14 cellular contexts compared by ENCODE assay signal in genomic region chr13:100518394-100519062, GRCh38.
"Had no signal": no experiment of that assay in that cellular context is flagged by ENCODE, and none has a peak within 500 bp of the region (broad histone marks: within the 10 kb centered on the region; RNA-seq: fewer than 3 reads in every experiment).

No MANE protein-coding gene starts in this region.

- H3K27me3 ChIP-seq: brain microvascular endothelial cell, testis had no signal

- DNase-seq: activated effector memory CD4-positive, alpha-beta T cell treated with Interleukin-2 at 50 U/mL for 16 hours; amygdala; brain microvascular endothelial cell; effector memory CD8-positive, alpha-beta T cell; occipital lobe; psoas muscle; stimulated activated CD4-positive, alpha-beta T cell treated with anti-CD3 and anti-CD28 coated beads, Interleukin-2, amount 100 ng/mL, for 48 hours; stimulated activated CD8-positive, alpha-beta memory T cell treated with anti-CD3 and anti-CD28 coated beads, Interleukin-4, amount 100 ng/mL, for 48 hours; stimulated activated naive CD8-positive, alpha-beta T cell treated with anti-CD3 and anti-CD28 coated beads, Interleukin-15, amount 100 ng/mL, for 72 hours; T-helper 9 cell; testis had no signal

- H3K4me1 ChIP-seq: psoas muscle, testis had no signal

- H3K9me3 Mint-ChIP-seq: effector memory CD8-positive, alpha-beta T cell; stimulated activated naive CD8-positive, alpha-beta T cell treated with anti-CD3 and anti-CD28 coated beads, Interleukin-15, amount 100 ng/mL, for 72 hours had no signal

- H3K4me3 Mint-ChIP-seq: activated CD4-positive, alpha-beta T cell treated with anti-CD3 and anti-CD28 coated beads for 36 hours; activated naive CD8-positive, alpha-beta T cell; stimulated activated naive CD8-positive, alpha-beta T cell treated with anti-CD3 and anti-CD28 coated beads, Interleukin-15, amount 100 ng/mL, for 72 hours had no signal

- H3K4me3 ChIP-seq: psoas muscle, testis had no signal

- ATAC-seq: psoas muscle; stimulated activated naive CD8-positive, alpha-beta T cell treated with anti-CD3 and anti-CD28 coated beads, Interleukin-15, amount 100 ng/mL, for 72 hours had no signal

- H3K27ac ChIP-seq: brain microvascular endothelial cell, psoas muscle, testis, VCaP had no signal

- H3K36me3 ChIP-seq: brain microvascular endothelial cell had no signal

- H3K27me3 Mint-ChIP-seq: activated CD4-positive, alpha-beta T cell treated with anti-CD3 and anti-CD28 coated beads for 36 hours; effector memory CD8-positive, alpha-beta T cell had no signal

- H3K9me3 ChIP-seq: psoas muscle, testis had no signal

- H3K27ac Mint-ChIP-seq: activated CD4-positive, alpha-beta T cell treated with anti-CD3 and anti-CD28 coated beads for 36 hours; activated naive CD8-positive, alpha-beta T cell; stimulated activated naive CD8-positive, alpha-beta T cell treated with anti-CD3 and anti-CD28 coated beads, Interleukin-15, amount 100 ng/mL, for 72 hours had no signal
